In genomic region chr7:107045980-107046379, GRCh38 we compare ENCODE assay signal across 10 cellular contexts. TPM values are rescaled to one million over a fixed set of nuclear protein-coding genes. Genes with fewer than 3 reads are reported as not detected.
A peak's percentile ranks its signal among the peaks of the same experiment; 100 is the strongest.
DNase-seq lines count a peak whose midpoint lies in the region; ATAC-seq and TF ChIP-seq lines count a peak whose summit lies in the region.
"Had no signal": no experiment of that assay in that cellular context is flagged by ENCODE, and none has a peak within 500 bp of the region (broad histone marks: within the 10 kb centered on the region; RNA-seq: fewer than 3 reads in every experiment).

No MANE protein-coding gene starts in this region.

- H3K27me3 ChIP-seq in AG04450 (ENCODE audit: control insufficient read depth, insufficient read depth, low read length) (no peaks in the 10 kb centered on the region), GM23338 (ENCODE audit: insufficient read depth) (peaks cover 5% of the 10 kb centered on the region), adipocyte (replicated peaks; ENCODE audit: control insufficient read depth, insufficient read depth, low read length) (no peaks in the 10 kb centered on the region)

- H3K4me3 Mint-ChIP-seq in GM23338: peak overlapping the region; percentile 88

- no peak for ATAC-seq in GM23338
- ATAC-seq in GM18502 (IDR thresholded peaks at IDR 0.05; ENCODE audit: poor library complexity, unreplicated experiment): no peak

- H3K79me2 ChIP-seq in GM23338 (replicated peaks; ENCODE audit: insufficient read depth): peaks cover 52% of the 10 kb centered on the region

- H4K20me1 ChIP-seq in GM23338 (replicated peaks; ENCODE audit: insufficient read depth): no peaks in the 10 kb centered on the region

- H3K27ac ChIP-seq in AG04450 (ENCODE audit: low read depth, low read length) (no peak overlapping the region), GM23338 (ENCODE audit: low read depth) (no peak overlapping the region)

- H2AFZ ChIP-seq in GM23338: no peak overlapping the region

- peak; percentile 11 for DNase-seq in AG04450 (ENCODE audit: low read depth, low spot score)
- DNase-seq in GM23338 (ENCODE audit: low spot score): no peak
- DNase-seq in adipocyte (ENCODE audit: low read depth): peak; percentile 81
- DNase-seq in lung microvascular endothelial cell (ENCODE audit: low read depth in 2 of 2): peak; percentile 16 to 17
- no peak for DNase-seq in CD1c-positive myeloid dendritic cell (ENCODE audit: extremely low spot score)
- DNase-seq in NCI-H1436 treated with DMSO at 0.1 percent for 48 hours (lab: John Stamatoyannopoulos, UW): no peak
- DNase-seq in NCI-H2081 treated with DMSO at 0.1 percent for 48 hours (lab: John Stamatoyannopoulos, UW): no peak
- DNase-seq: hippocampal formation, SHP77 treated with DMSO at 0.1 percent for 48 hours had no signal

- peaks cover 2% of the 10 kb centered on the region; the same call in 1 of the 3 replicates for H3K36me3 Mint-ChIP-seq in GM23338 (ENCODE audit: low read depth)

- H3K4me3 ChIP-seq in AG04450 (ENCODE audit: low read depth, low read length) (peak overlapping the region; percentile 82), GM23338 (peak overlapping the region; percentile 94), adipocyte (ENCODE audit: low read length) (peak overlapping the region; percentile 88)

- peak overlapping the region; percentile 98 for H3K4me2 ChIP-seq in GM23338

- POLR2A ChIA-PET in AG04450 (lab: Yijun Ruan, JAX): interaction anchor here (0.6 to 0.8 kb wide), 4 partner anchors 72 to 647 kb away, joined by 3 to 6 read pairs (median 3); no protein-coding TSS in a partner anchor

- peak overlapping the region; percentile 85 for H3K9ac ChIP-seq in adipocyte (ENCODE audit: low read length)

- no peaks in the 10 kb centered on the region; the same call in 1 of the 3 replicates for H3K9me3 Mint-ChIP-seq in GM23338

- no peaks in the 10 kb centered on the region for H3F3A ChIP-seq in GM23338 (replicated peaks; ENCODE audit: low read depth)

- no peak overlapping the region for H3K27ac Mint-ChIP-seq in GM23338

- no peaks in the 10 kb centered on the region; the same call in 1 of the 2 replicates for H3K9me3 ChIP-seq in AG04450 (ENCODE audit: control insufficient read depth, insufficient read depth, low read length)
- no peaks in the 10 kb centered on the region for H3K9me3 ChIP-seq in adipocyte (ENCODE audit: control insufficient read depth, low read length)

- H3K9me2 ChIP-seq in GM23338 (ENCODE audit: insufficient read depth): no peaks in the 10 kb centered on the region

- TF ChIP-seq CTCF in AG04450 (IDR thresholded peaks at IDR 0.05; ENCODE audit: low read depth, low read length) (no peak), GM23338 (conservative IDR thresholded peaks at IDR 0.05; ENCODE audit: low read depth in 2 of 2) (no peak)

- H3K4me1 Mint-ChIP-seq in GM23338: peaks cover 48% of the 10 kb centered on the region

- H3K4me1 ChIP-seq in GM23338 (ENCODE audit: insufficient read depth) (peaks cover 50% of the 10 kb centered on the region), adipocyte (ENCODE audit: control insufficient read depth, insufficient read depth, low read length) (peaks cover 12% of the 10 kb centered on the region)

- H3K27me3 Mint-ChIP-seq in GM23338 (ENCODE audit: insufficient read depth, low read depth, poor library complexity): peaks cover 13% of the 10 kb centered on the region

- H3K36me3 ChIP-seq in GM23338 (ENCODE audit: insufficient read depth) (no peaks in the 10 kb centered on the region), adipocyte (ENCODE audit: control insufficient read depth, insufficient read depth, low read length, severe bottlenecking) (peaks cover 4% of the 10 kb centered on the region)

- CTCF ChIA-PET in AG04450 (lab: Charles Lee): interaction anchor here (0.5 kb wide), 1 partner anchor 386 kb away, joined by 3 read pairs; no protein-coding TSS in a partner anchor

TF ChIP-seq in GM23338, 12 proteins besides CTCF, POLR2A, EP300 and RAD21:
- TF ChIP-seq ETS1 (IDR thresholded peaks at IDR 0.05) (no peak), JUNB (IDR thresholded peaks at IDR 0.05; ENCODE audit: unreplicated experiment) (no peak), REST (IDR thresholded peaks at IDR 0.05; ENCODE audit: unreplicated experiment) (no peak)

RNA-seq across cellular contexts. Expression of gene PRKAR2B, which starts 1.5 kb away (rescaled TPM):
- polyA plus RNA-seq in AG04450 (2011; rRNA removed) (9.1 and 13.0 TPM in 2 replicates), GM23338 (2016; fragmentation: Nextera tagmentation; extraction: Ambion mirVana) (50.6 and 76.8 TPM in 2 replicates)
- polyA minus RNA-seq in AG04450 (2011; rRNA and poly(A)+ RNA removed): 4.6 and 7.1 TPM in 2 replicates
- 48.8 and 53.6 TPM in 2 replicates for total RNA-seq in GM23338 (2014; rRNA removed; shearing (Covaris generic))
- 17.3 and 26.2 TPM in 2 replicates for total RNA-seq in lung microvascular endothelial cell

Comparison
In these comparisons a context has a peak if more than half of its experiments do, and no peak if none do; other contexts are left out.
1. DNase-seq: peak in AG04450 (single experiment), adipocyte (single experiment) and lung microvascular endothelial cell (2 of 2); none in GM23338 (single experiment), CD1c-positive myeloid dendritic cell (single experiment), NCI-H1436 treated with DMSO at 0.1 percent for 48 hours (single experiment) and NCI-H2081 treated with DMSO at 0.1 percent for 48 hours (single experiment).
2. Peak in every context shown above with its lines, with median percentiles within 50 percentile points of each other: H3K4me3 ChIP-seq.